Comparison of ENCODE assay signal across 12 cellular contexts in genomic region chr1:183273300-183273699, GRCh38.
DNase-seq lines count a peak whose midpoint lies in the region; TF ChIP-seq lines count a peak whose summit lies in the region.
"Had no signal": no experiment of that assay in that cellular context is flagged by ENCODE, and none has a peak within 500 bp of the region (broad histone marks: within the 10 kb centered on the region; RNA-seq: fewer than 3 reads in every experiment).

No MANE protein-coding gene starts in this region.

- H3K27me3 ChIP-seq in SJSA1 (replicated peaks), result no peaks in the 10 kb centered on the region
- H3K27me3 ChIP-seq in tibial nerve, result no peaks in the 10 kb centered on the region
- H3K27me3 ChIP-seq in A673 (replicated peaks; ENCODE audit: insufficient read depth, low read depth, low read length, poor library complexity), result no peaks in the 10 kb centered on the region
- H3K27me3 ChIP-seq: cardiac muscle cell had no signal

- intact Hi-C loops in A673 (cut with micrococcal nuclease; ENCODE audit: unreplicated experiment), result no loop called here

- TF ChIP-seq POLR2A in tibial nerve (IDR thresholded peaks at IDR 0.05), result no peak

- H3K4me3 ChIP-seq in HEK293 (ENCODE audit: low read depth, low read length) (no peak overlapping the region), SJSA1 (no peak overlapping the region), fibroblast of mammary gland (ENCODE audit: control insufficient read depth, low read depth, low read length) (no peak overlapping the region), tibial nerve (no peak overlapping the region), A673 (ENCODE audit: low read depth, low read length, poor library complexity, severe bottlenecking) (no peak overlapping the region)
- H3K4me3 ChIP-seq: cardiac muscle cell, HAP-1 had no signal

- in situ Hi-C loops in GM13976 (cut with MboI; ENCODE audit: low sequenced_read_pairs, unreplicated experiment), result no loop called here

- H3K4me1 ChIP-seq in HEK293 (ENCODE audit: control insufficient read depth, insufficient read depth, low read length), result peaks cover 8% of the 10 kb centered on the region
- peaks cover 49% of the 10 kb centered on the region for H3K4me1 ChIP-seq in SJSA1 (replicated peaks)
- peaks cover 0 to 44% (median 8%) of the 10 kb centered on the region in 4 donors for H3K4me1 ChIP-seq in tibial nerve
- H3K4me1 ChIP-seq in A673 (ENCODE audit: insufficient read depth, low read length, poor library complexity, severe bottlenecking), result peaks cover 5% of the 10 kb centered on the region
- H3K4me1 ChIP-seq: HAP-1 had no signal

- H3K36me3 ChIP-seq in HEK293 (ENCODE audit: control insufficient read depth in 2 of 2, insufficient read depth in 1 of 2, low read length in 2 of 2), result no peaks in the 10 kb centered on the region
- no peaks in the 10 kb centered on the region for H3K36me3 ChIP-seq in SJSA1
- H3K36me3 ChIP-seq in tibial nerve, result no peaks in the 10 kb centered on the region
- H3K36me3 ChIP-seq in A673 (ENCODE audit: insufficient read depth, low read length, poor library complexity, severe bottlenecking), result no peaks in the 10 kb centered on the region
- H3K36me3 ChIP-seq: cardiac muscle cell, HAP-1 had no signal

- CTCF ChIA-PET in HEK293 (lab: Yijun Ruan, JAX), result interaction anchor here (1.3 to 1.9 kb wide), 2 partner anchors 9 to 38 kb away, joined by 5 to 9 read pairs; no protein-coding TSS in a partner anchor
- CTCF ChIA-PET in A673 (lab: Charles Lee), result no interaction called here

- BruUV-seq in A673 (replicated peaks; lab: Mats Ljungman, UMichigan), result no TSS peak

- H3K9me3 ChIP-seq in HEK293 (ENCODE audit: control insufficient read depth, insufficient read depth, low read depth, low read length), result no peaks in the 10 kb centered on the region
- H3K9me3 ChIP-seq in SJSA1 (replicated peaks), result no peaks in the 10 kb centered on the region
- no peaks in the 10 kb centered on the region for H3K9me3 ChIP-seq in tibial nerve
- no peaks in the 10 kb centered on the region for H3K9me3 ChIP-seq in A673 (ENCODE audit: low read depth, low read length, poor library complexity, severe bottlenecking)
- H3K9me3 ChIP-seq: HAP-1 had no signal

- H3K27ac ChIP-seq in HEK293 (ENCODE audit: extremely low read depth, low read depth, low read length) (no peak overlapping the region; the same call in 1 of the 2 replicates), SJSA1 (peak overlapping the region; percentile 89), tibial nerve (peak overlapping the region in 3 of 4 donors; percentile 11 to 71 (median 70)), A673 (ENCODE audit: low read depth, low read length, poor library complexity, severe bottlenecking) (no peak overlapping the region)
- H3K27ac ChIP-seq: cardiac muscle cell, HL-60 had no signal

- POLR2A ChIA-PET in HEK293 (lab: Yijun Ruan, JAX), result no interaction called here
- POLR2A ChIA-PET in A673 (lab: Charles Lee; ENCODE audit: low non-redundant PET), result no interaction called here

- 79 to 84% methylated on average over 5 of the region's 5 CpGs for WGBS in tibial nerve, 2 donors

- TF ChIP-seq CTCF in HEK293 (tag by site-specific recombination; IDR thresholded peaks at IDR 0.05) (no peak), fibroblast of mammary gland (conservative IDR thresholded peaks at IDR 0.05; ENCODE audit: control insufficient read depth, insufficient read depth, low read depth, low read length) (no peak), tibial nerve (IDR thresholded peaks at IDR 0.05) (no peak), A673 (conservative IDR thresholded peaks at IDR 0.05; ENCODE audit: low read depth, low read length) (no peak), GM13976 (IDR thresholded peaks at IDR 0.05; ENCODE audit: borderline replicate concordance, control extremely low read depth, extremely low read depth, insufficient read depth, missing control alignments) (no peak)

- no peak for TF ChIP-seq EP300 in tibial nerve (IDR thresholded peaks at IDR 0.05)

- DNase-seq in SJSA1 (ENCODE audit: low read depth in 1 of 2, low spot score in 2 of 2) (peak in 1 of 2 experiments; percentile 27), fibroblast of mammary gland (ENCODE audit: low read depth) (peak; percentile 26), tibial nerve (ENCODE audit: low spot score in 2 of 2) (no peak), A673 (ENCODE audit: low spot score) (no peak), GM13976 (ENCODE audit: low spot score) (no peak)
- no peak for DNase-seq in activated T-cell treated with anti-CD3 and anti-CD28 coated beads, Interleukin-2, amount 50 U/mL, for 1 hour
- DNase-seq: activated naive CD4-positive, alpha-beta T cell treated with anti-CD3 and anti-CD28 coated beads for 36 hours; CD8-positive, alpha-beta T cell had no signal

TF ChIP-seq in HEK293, 187 proteins besides CTCF, POLR2A, EP300 and RAD21:
- no peak for TF ChIP-seq ZNF561 (tag by site-specific recombination; IDR thresholded peaks at IDR 0.05; ENCODE audit: borderline replicate concordance)
- TF ChIP-seq KLF1 (tag by site-specific recombination; IDR thresholded peaks at IDR 0.05), result peak; percentile 71

Comparison
In these comparisons a context has a peak if more than half of its experiments do, and no peak if none do; other contexts are left out.
1. H3K27ac ChIP-seq: peak in SJSA1 (single experiment) and tibial nerve (3 of 4); none in HEK293 (single experiment) and A673 (single experiment).